Comparison of ENCODE assay signal across 1 cellular context in genomic region chr3:158091526-158091925, GRCh38.
TF ChIP-seq lines count a peak whose summit lies in the region.

No MANE protein-coding gene starts in this region.

TF ChIP-seq in K562, 482 proteins besides CTCF, POLR2A, EP300 and RAD21:
- no peak for TF ChIP-seq CEBPB (tag; IDR thresholded peaks at IDR 0.05)
